Comparison of ENCODE assay signal across 2 cellular contexts in genomic region chr13:110399801-110400200, GRCh38.
TF ChIP-seq lines count a peak whose summit lies in the region.

No MANE protein-coding gene starts in this region.

TF ChIP-seq in SK-N-SH, 30 proteins besides CTCF, POLR2A, EP300 and RAD21 (continued from another document):
- no peak for TF ChIP-seq USF2 (IDR thresholded peaks at IDR 0.05; ENCODE audit: borderline replicate concordance, low read depth, low read length)
- no peak for TF ChIP-seq FOXJ3 (CRISPR knock-in tag; IDR thresholded peaks at IDR 0.05)
- no peak for TF ChIP-seq CHD2 (IDR thresholded peaks at IDR 0.05; ENCODE audit: low read length, partially characterized antibody)
- no peak for TF ChIP-seq YY1 (IDR thresholded peaks at IDR 0.05; ENCODE audit: low read depth)
- TF ChIP-seq, protein P1, sequence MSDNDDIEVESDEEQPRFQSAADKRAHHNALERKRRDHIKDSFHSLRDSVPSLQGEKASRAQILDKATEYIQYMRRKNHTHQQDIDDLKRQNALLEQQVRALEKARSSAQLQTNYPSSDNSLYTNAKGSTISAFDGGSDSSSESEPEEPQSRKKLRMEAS (IDR thresholded peaks at IDR 0.05; ENCODE audit: low read depth): no peak
- no peak for TF ChIP-seq USF1 (IDR thresholded peaks at IDR 0.05; ENCODE audit: borderline replicate concordance, low read depth)
- TF ChIP-seq RCOR1 (IDR thresholded peaks at IDR 0.05; ENCODE audit: low read length): no peak

TF ChIP-seq in SK-N-SH treated with all-trans-retinoic acid at 6 μM for 48 hours, 23 proteins besides CTCF, POLR2A, EP300 and RAD21 (continued from another document):
- TF ChIP-seq, protein P2, sequence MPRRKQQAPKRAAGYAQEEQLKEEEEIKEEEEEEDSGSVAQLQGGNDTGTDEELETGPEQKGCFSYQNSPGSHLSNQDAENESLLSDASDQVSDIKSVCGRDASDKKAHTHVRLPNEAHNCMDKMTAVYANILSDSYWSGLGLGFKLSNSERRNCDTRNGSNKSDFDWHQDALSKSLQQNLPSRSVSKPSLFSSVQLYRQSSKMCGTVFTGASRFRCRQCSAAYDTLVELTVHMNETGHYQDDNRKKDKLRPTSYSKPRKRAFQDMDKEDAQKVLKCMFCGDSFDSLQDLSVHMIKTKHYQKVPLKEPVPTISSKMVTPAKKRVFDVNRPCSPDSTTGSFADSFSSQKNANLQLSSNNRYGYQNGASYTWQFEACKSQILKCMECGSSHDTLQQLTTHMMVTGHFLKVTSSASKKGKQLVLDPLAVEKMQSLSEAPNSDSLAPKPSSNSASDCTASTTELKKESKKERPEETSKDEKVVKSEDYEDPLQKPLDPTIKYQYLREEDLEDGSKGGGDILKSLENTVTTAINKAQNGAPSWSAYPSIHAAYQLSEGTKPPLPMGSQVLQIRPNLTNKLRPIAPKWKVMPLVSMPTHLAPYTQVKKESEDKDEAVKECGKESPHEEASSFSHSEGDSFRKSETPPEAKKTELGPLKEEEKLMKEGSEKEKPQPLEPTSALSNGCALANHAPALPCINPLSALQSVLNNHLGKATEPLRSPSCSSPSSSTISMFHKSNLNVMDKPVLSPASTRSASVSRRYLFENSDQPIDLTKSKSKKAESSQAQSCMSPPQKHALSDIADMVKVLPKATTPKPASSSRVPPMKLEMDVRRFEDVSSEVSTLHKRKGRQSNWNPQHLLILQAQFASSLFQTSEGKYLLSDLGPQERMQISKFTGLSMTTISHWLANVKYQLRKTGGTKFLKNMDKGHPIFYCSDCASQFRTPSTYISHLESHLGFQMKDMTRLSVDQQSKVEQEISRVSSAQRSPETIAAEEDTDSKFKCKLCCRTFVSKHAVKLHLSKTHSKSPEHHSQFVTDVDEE (CRISPR knock-in tag; IDR thresholded peaks at IDR 0.05): no peak
- TF ChIP-seq GLIS3 (CRISPR knock-in tag; IDR thresholded peaks at IDR 0.05): no peak
- no peak for TF ChIP-seq ISL1 (CRISPR knock-in tag; IDR thresholded peaks at IDR 0.05)
- TF ChIP-seq ZFP3 (CRISPR knock-in tag; IDR thresholded peaks at IDR 0.05): no peak
- TF ChIP-seq, protein P3, sequence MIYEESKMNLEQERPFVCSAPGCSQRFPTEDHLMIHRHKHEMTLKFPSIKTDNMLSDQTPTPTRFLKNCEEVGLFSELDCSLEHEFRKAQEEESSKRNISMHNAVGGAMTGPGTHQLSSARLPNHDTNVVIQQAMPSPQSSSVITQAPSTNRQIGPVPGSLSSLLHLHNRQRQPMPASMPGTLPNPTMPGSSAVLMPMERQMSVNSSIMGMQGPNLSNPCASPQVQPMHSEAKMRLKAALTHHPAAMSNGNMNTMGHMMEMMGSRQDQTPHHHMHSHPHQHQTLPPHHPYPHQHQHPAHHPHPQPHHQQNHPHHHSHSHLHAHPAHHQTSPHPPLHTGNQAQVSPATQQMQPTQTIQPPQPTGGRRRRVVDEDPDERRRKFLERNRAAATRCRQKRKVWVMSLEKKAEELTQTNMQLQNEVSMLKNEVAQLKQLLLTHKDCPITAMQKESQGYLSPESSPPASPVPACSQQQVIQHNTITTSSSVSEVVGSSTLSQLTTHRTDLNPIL (CRISPR knock-in tag; IDR thresholded peaks at IDR 0.05; ENCODE audit: low read depth): no peak
- TF ChIP-seq, protein P4, sequence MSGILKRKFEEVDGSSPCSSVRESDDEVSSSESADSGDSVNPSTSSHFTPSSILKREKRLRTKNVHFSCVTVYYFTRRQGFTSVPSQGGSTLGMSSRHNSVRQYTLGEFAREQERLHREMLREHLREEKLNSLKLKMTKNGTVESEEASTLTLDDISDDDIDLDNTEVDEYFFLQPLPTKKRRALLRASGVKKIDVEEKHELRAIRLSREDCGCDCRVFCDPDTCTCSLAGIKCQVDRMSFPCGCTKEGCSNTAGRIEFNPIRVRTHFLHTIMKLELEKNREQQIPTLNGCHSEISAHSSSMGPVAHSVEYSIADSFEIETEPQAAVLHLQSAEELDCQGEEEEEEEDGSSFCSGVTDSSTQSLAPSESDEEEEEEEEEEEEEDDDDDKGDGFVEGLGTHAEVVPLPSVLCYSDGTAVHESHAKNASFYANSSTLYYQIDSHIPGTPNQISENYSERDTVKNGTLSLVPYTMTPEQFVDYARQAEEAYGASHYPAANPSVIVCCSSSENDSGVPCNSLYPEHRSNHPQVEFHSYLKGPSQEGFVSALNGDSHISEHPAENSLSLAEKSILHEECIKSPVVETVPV (CRISPR knock-in tag; IDR thresholded peaks at IDR 0.05): no peak
